ENCODE assay signal across 16 cellular contexts in the genomic region with DNA sequence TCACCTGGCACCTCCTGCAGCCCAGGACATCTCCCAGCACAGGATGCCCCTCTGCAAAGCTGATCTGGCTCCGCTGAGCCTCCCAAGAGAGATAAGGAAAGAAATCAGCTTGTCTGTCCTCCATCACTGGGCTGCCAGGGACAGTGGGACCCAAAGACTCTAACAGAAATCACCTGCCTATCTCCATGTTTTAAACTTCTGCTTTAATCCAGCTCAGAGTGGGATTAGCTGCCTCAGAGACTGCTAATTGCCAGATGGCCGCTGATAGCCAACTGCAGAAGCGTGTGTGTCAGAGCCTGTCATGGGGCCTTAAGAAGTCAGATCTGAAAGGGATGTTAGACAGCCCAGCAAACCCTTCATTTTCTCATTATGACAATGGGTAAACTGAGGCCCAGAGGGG.
DNase-seq lines count a peak whose midpoint lies in the region; ATAC-seq and TF ChIP-seq lines count a peak whose summit lies in the region.
"Had no signal": no experiment of that assay in that cellular context is flagged by ENCODE, and none has a peak within 500 bp of the region (broad histone marks: within the 10 kb centered on the region; RNA-seq: fewer than 3 reads in every experiment).

No MANE protein-coding gene starts in this region.

- H3K9me3 ChIP-seq in neural progenitor cell (ENCODE audit: low read depth) (no peaks in the 10 kb centered on the region), heart left ventricle (no peaks in the 10 kb centered on the region)
- H3K9me3 ChIP-seq: BLaER1, Caco-2 had no signal

- H3K27me3 ChIP-seq in neural progenitor cell (no peaks in the 10 kb centered on the region), heart left ventricle (no peaks in the 10 kb centered on the region)
- H3K27me3 ChIP-seq: BLaER1 had no signal

- no peak overlapping the region for H3K27ac Mint-ChIP-seq in neural progenitor cell
- H3K27ac Mint-ChIP-seq: CD8-positive, alpha-beta memory T cell; GM23338; IgD-negative memory B cell had no signal

- H3F3A ChIP-seq in neural progenitor cell (ENCODE audit: low read depth), result no peaks in the 10 kb centered on the region

- no peak overlapping the region for H3K4me2 ChIP-seq in neural progenitor cell
- H3K4me2 ChIP-seq: BLaER1, GM23338 had no signal

- H3K36me3 Mint-ChIP-seq in neural progenitor cell, result no peaks in the 10 kb centered on the region
- H3K36me3 Mint-ChIP-seq: CD8-positive, alpha-beta memory T cell; IgD-negative memory B cell had no signal

- DNase-seq in NCI-H146 (lab: John Stamatoyannopoulos, UW) (peak; percentile 34), NCI-H146 treated with DMSO at 0.1 percent for 48 hours (lab: John Stamatoyannopoulos, UW; ENCODE audit: unreplicated experiment) (no peak), OCI-M1 (lab: John Stamatoyannopoulos, UW) (peak; percentile 26), neural progenitor cell (ENCODE audit: low spot score) (peak; percentile 26), KBM-7 (no peak), heart left ventricle (no peak)
- no peak for DNase-seq in stimulated activated CD4-positive, alpha-beta T cell treated with anti-CD3 and anti-CD28 coated beads, Interleukin-4, amount 100 ng/mL, for 1 hour
- DNase-seq: Caco-2; CD8-positive, alpha-beta memory T cell; DMS 273 treated with DMSO at 0.1 percent for 48 hours; H7 had no signal

- H3K9ac ChIP-seq in neural progenitor cell, result no peak overlapping the region
- H3K9ac ChIP-seq: BLaER1 had no signal

- H3K79me2 ChIP-seq in neural progenitor cell (ENCODE audit: low read depth), result no peaks in the 10 kb centered on the region

- intact Hi-C loops in heart left ventricle (cut with DNase I), result no loop called here

- H3K27ac ChIP-seq in neural progenitor cell (no peak overlapping the region), heart left ventricle (no peak overlapping the region)
- H3K27ac ChIP-seq: 22Rv1, BLaER1 had no signal

- no peak for TF ChIP-seq CTCF in neural progenitor cell (IDR thresholded peaks at IDR 0.05)
- no peak for TF ChIP-seq CTCF in heart left ventricle (IDR thresholded peaks at IDR 0.05)

- H3K27me3 Mint-ChIP-seq in neural progenitor cell (ENCODE audit: insufficient read depth, low read depth), result no peaks in the 10 kb centered on the region
- H3K27me3 Mint-ChIP-seq: CD8-positive, alpha-beta memory T cell; IgD-negative memory B cell had no signal

- H3K4me3 ChIP-seq in neural progenitor cell, result no peak overlapping the region
- H3K4me3 ChIP-seq in heart left ventricle, result no peak overlapping the region
- H3K4me3 ChIP-seq: BLaER1, GM12878, GM23338 had no signal

- H3K4me1 ChIP-seq in neural progenitor cell, result no peaks in the 10 kb centered on the region
- no peaks in the 10 kb centered on the region for H3K4me1 ChIP-seq in heart left ventricle
- H3K4me1 ChIP-seq: BLaER1, Caco-2 had no signal

- H4K20me1 ChIP-seq in neural progenitor cell (ENCODE audit: low read depth), result no peaks in the 10 kb centered on the region
- H4K20me1 ChIP-seq: BLaER1 had no signal

- no peaks in the 10 kb centered on the region for H3K9me3 Mint-ChIP-seq in neural progenitor cell
- H3K9me3 Mint-ChIP-seq: CD8-positive, alpha-beta memory T cell; GM23338 had no signal

- no peak overlapping the region for H2AFZ ChIP-seq in neural progenitor cell (replicated peaks)
- H2AFZ ChIP-seq: GM23338 had no signal

- no peaks in the 10 kb centered on the region for H3K4me1 Mint-ChIP-seq in neural progenitor cell
- H3K4me1 Mint-ChIP-seq: CD8-positive, alpha-beta memory T cell; IgD-negative memory B cell had no signal

- no peak for TF ChIP-seq POLR2A in heart left ventricle (IDR thresholded peaks at IDR 0.05)

- ATAC-seq in heart left ventricle, result no peak
- ATAC-seq: GM12878, GM23338 had no signal

- no peak overlapping the region for H3K4me3 Mint-ChIP-seq in neural progenitor cell
- H3K4me3 Mint-ChIP-seq: CD8-positive, alpha-beta memory T cell; GM23338; IgD-negative memory B cell had no signal

- no peaks in the 10 kb centered on the region for H3K36me3 ChIP-seq in neural progenitor cell
- no peaks in the 10 kb centered on the region for H3K36me3 ChIP-seq in heart left ventricle
- H3K36me3 ChIP-seq: BLaER1 had no signal

- in situ Hi-C loops in KBM-7 (cut with MboI; ENCODE audit: low pct_unique_long_range_greater_than_20kb, low sequenced_read_pairs), result no loop called here

- WGBS in heart left ventricle, 4 donors, result 55 to 64% (median 58%) methylated on average over 3 of the region's 3 CpGs

Comparison
In these comparisons a context has a peak if more than half of its experiments do, and no peak if none do; other contexts are left out.
1. DNase-seq: peak in NCI-H146 (single experiment), OCI-M1 (single experiment) and neural progenitor cell (single experiment); none in NCI-H146 treated with DMSO at 0.1 percent for 48 hours (single experiment), stimulated activated CD4-positive, alpha-beta T cell treated with anti-CD3 and anti-CD28 coated beads, Interleukin-4, amount 100 ng/mL, for 1 hour (single experiment), KBM-7 (single experiment) and heart left ventricle (0 of 5).